ENCODE assay signal across 26 cellular contexts in genomic region chr1:240970253-240970652, GRCh38.
"Had no signal": no experiment of that assay in that cellular context is flagged by ENCODE, and none has a peak within 500 bp of the region (broad histone marks: within the 10 kb centered on the region; RNA-seq: fewer than 3 reads in every experiment).

No MANE protein-coding gene starts in this region.

- H3K27ac Mint-ChIP-seq: dendritic cell treated with granulocyte-macrophage colony-stimulating factor and Interleukin-4, amounts not matched to agents 40 ng/mL and 50 ng/mL, for 4 days; effector memory CD8-positive, alpha-beta T cell; endodermal cell; mesothelial cell of epicardium; naive B cell; naive thymus-derived CD8-positive, alpha-beta T cell had no signal

- H3K27me3 ChIP-seq: colonic mucosa, esophagus squamous epithelium, gastrocnemius medialis, left lung had no signal

- H3K9me3 ChIP-seq: colonic mucosa, gastrocnemius medialis, lower lobe of right lung, mucosa of descending colon had no signal

- H3K4me3 ChIP-seq: colonic mucosa, esophagus squamous epithelium, gastrocnemius medialis, heart right ventricle, left lung, lower lobe of right lung, mucosa of descending colon had no signal

- H3K4me1 Mint-ChIP-seq: endodermal cell; naive B cell; naive thymus-derived CD8-positive, alpha-beta T cell had no signal

- H3K36me3 ChIP-seq: colonic mucosa, esophagus squamous epithelium, gastrocnemius medialis, heart right ventricle, left lung, lower lobe of right lung had no signal

- H3K4me3 Mint-ChIP-seq: dendritic cell treated with granulocyte-macrophage colony-stimulating factor and Interleukin-4, amounts not matched to agents 40 ng/mL and 50 ng/mL, for 4 days; effector memory CD8-positive, alpha-beta T cell; endodermal cell; mesothelial cell of epicardium; naive B cell; naive thymus-derived CD8-positive, alpha-beta T cell had no signal

- H3K36me3 Mint-ChIP-seq: mesothelial cell of epicardium; naive B cell; naive thymus-derived CD8-positive, alpha-beta T cell had no signal

- H3K27me3 Mint-ChIP-seq: dendritic cell treated with granulocyte-macrophage colony-stimulating factor and Interleukin-4, amounts not matched to agents 40 ng/mL and 50 ng/mL, for 4 days; effector memory CD8-positive, alpha-beta T cell; naive B cell had no signal

- DNase-seq: colonic mucosa; cortex of kidney; effector CD8-positive, alpha-beta T cell; effector memory CD8-positive, alpha-beta T cell; endodermal cell; erythroblast; esophagus squamous epithelium; foreskin fibroblast; foreskin melanocyte; gastrocnemius medialis; glutamatergic neuron; head of caudate nucleus; heart right ventricle; hippocampal formation; left cardiac atrium; left lung; left ventricle myocardium superior; lower lobe of right lung; mesenchymal stem cell; mucosa of descending colon; naive B cell; naive thymus-derived CD8-positive, alpha-beta T cell had no signal

- H3K4me1 ChIP-seq: colonic mucosa, esophagus squamous epithelium, gastrocnemius medialis, heart right ventricle, left lung, lower lobe of right lung had no signal

- H3K27ac ChIP-seq: colonic mucosa, epithelial cell of prostate, esophagus squamous epithelium, gastrocnemius medialis, heart right ventricle, left lung, lower lobe of right lung had no signal

- H3K9me3 Mint-ChIP-seq: dendritic cell treated with granulocyte-macrophage colony-stimulating factor and Interleukin-4, amounts not matched to agents 40 ng/mL and 50 ng/mL, for 4 days; endodermal cell; mesothelial cell of epicardium; naive B cell had no signal

- ATAC-seq: effector memory CD8-positive, alpha-beta T cell; esophagus mucosa; gastrocnemius medialis; heart right ventricle; left cardiac atrium; left lung; left ventricle myocardium superior; lower lobe of right lung; mucosa of descending colon; naive thymus-derived CD8-positive, alpha-beta T cell had no signal
